14 cellular contexts compared by ENCODE assay signal in the genomic region with DNA sequence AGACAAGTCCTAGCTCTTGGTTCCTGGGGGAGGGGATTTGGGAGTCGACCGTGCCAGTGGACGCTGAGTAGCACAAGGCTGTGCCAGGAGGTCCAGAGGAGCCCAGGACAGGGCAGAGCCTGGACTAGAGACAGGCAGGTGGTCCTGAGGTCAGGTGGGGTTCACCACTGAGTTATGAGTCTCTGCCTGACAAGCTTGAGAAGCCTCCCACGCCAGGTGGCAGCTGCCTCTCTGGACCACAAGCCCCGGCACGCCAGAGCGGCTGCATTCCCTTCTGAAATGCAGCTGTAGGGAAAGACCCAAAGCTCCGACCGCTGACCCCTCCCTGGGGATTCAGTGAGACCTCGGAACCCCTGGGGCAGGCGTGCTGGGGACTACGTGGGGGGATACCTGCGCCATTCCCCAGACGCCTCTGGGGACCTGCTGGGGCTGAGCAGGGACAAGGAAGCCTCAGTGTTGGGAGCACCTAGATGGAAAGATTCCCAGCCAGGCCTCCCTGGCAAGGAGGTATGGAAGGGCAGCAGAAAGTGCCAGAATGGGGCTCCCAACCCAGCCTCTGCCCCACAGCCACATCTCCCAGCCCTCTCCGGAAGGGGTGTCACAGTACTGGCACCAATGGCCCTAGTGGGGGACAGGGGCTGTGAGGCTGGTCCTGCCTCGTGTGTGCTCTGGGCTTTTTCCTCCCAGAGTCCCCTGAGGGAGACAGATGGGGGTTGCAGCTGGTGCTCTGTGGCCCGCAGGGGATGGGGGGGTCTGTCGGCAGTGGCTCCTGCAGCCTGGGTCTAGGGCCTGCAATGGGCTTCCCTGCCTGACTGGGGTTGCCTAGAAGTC. TPM values are rescaled to one million over a fixed set of nuclear protein-coding genes. Genes with fewer than 3 reads are reported as not detected.
DNase-seq lines count a peak whose midpoint lies in the region; ATAC-seq and TF ChIP-seq lines count a peak whose summit lies in the region.
"Had no signal": no experiment of that assay in that cellular context is flagged by ENCODE, and none has a peak within 500 bp of the region (broad histone marks: within the 10 kb centered on the region; RNA-seq: fewer than 3 reads in every experiment).

No MANE protein-coding gene starts in this region.

- H3K36me3 Mint-ChIP-seq in chondrocyte (ENCODE audit: low read depth) = no peaks in the 10 kb centered on the region
- H3K36me3 Mint-ChIP-seq: activated CD4-positive, alpha-beta memory T cell treated with anti-CD3 and anti-CD28 coated beads for 36 hours had no signal

- H3K27ac Mint-ChIP-seq in chondrocyte (ENCODE audit: unreplicated experiment) = no peak overlapping the region
- H3K27ac Mint-ChIP-seq: activated CD4-positive, alpha-beta memory T cell treated with anti-CD3 and anti-CD28 coated beads for 36 hours had no signal

- H3K4me3 ChIP-seq in skeletal muscle cell (ENCODE audit: low read depth, low read length) = no peak overlapping the region

- H3K4me1 Mint-ChIP-seq in chondrocyte (ENCODE audit: low read depth) = peaks cover 35% of the 10 kb centered on the region

- H3K27me3 Mint-ChIP-seq in chondrocyte (ENCODE audit: low read depth) = peaks cover 2% of the 10 kb centered on the region

- in situ Hi-C loops in GM13977 (cut with MboI; ENCODE audit: low pct_unique_long_range_greater_than_20kb, low sequenced_read_pairs, unreplicated experiment) = no loop called here

- no peaks in the 10 kb centered on the region for H3K9me3 Mint-ChIP-seq in chondrocyte (ENCODE audit: low read depth)
- H3K9me3 Mint-ChIP-seq: activated CD4-positive, alpha-beta memory T cell treated with anti-CD3 and anti-CD28 coated beads for 36 hours had no signal

- DNase-seq in GM13977 (ENCODE audit: low spot score) (peak; percentile 59), chondrocyte (ENCODE audit: low spot score) (peak; percentile 78), skeletal muscle cell (ENCODE audit: low read depth) (peak; percentile 53), islet precursor cell (no peak)
- DNase-seq in activated CD4-positive, CD25-positive, alpha-beta regulatory T cell (lab: John Stamatoyannopoulos, UW) = no peak
- DNase-seq: activated CD4-positive, alpha-beta memory T cell treated with anti-CD3 and anti-CD28 coated beads for 36 hours; activated gamma-delta T cell treated with Interleukin-2 at 50 U/mL for 16 hours; brain microvascular endothelial cell; H7; NCI-H2081 treated with DMSO at 0.1 percent for 48 hours; OCI-M1 had no signal

- no peak overlapping the region for H3K4me3 Mint-ChIP-seq in chondrocyte (ENCODE audit: unreplicated experiment)
- H3K4me3 Mint-ChIP-seq: activated CD4-positive, alpha-beta memory T cell treated with anti-CD3 and anti-CD28 coated beads for 36 hours had no signal

- no peak for TF ChIP-seq CTCF in GM13977 (IDR thresholded peaks at IDR 0.05; ENCODE audit: extremely low read depth, insufficient read depth, missing control alignments)
- no peak for TF ChIP-seq CTCF in chondrocyte (IDR thresholded peaks at IDR 0.05)

- ATAC-seq in HG03175 (IDR thresholded peaks at IDR 0.05; ENCODE audit: unreplicated experiment) = peak; percentile 43
- no peak for ATAC-seq in GM21526 (IDR thresholded peaks at IDR 0.05; ENCODE audit: low FRiP score, unreplicated experiment)
- no peak for ATAC-seq in HG03439 (IDR thresholded peaks at IDR 0.05; ENCODE audit: unreplicated experiment)

RNA-seq across cellular contexts. Expression of gene PDGFA, which starts 29.0 kb away (rescaled TPM):
- total RNA-seq in chondrocyte = 38.1 to 72.5 TPM (median 70.6 TPM) in 3 replicates

Comparison
In these comparisons a context has a peak if more than half of its experiments do, and no peak if none do; other contexts are left out.
1. DNase-seq: peak in GM13977 (single experiment), chondrocyte (single experiment) and skeletal muscle cell (single experiment); none in activated CD4-positive, CD25-positive, alpha-beta regulatory T cell (0 of 4) and islet precursor cell (single experiment).